23 cellular contexts compared by ENCODE assay signal in genomic region chr16:4233431-4233830, GRCh38. TPM values are rescaled to one million over a fixed set of nuclear protein-coding genes. Genes with fewer than 3 reads are reported as not detected.
A peak's percentile ranks its signal among the peaks of the same experiment; 100 is the strongest.
DNase-seq lines count a peak whose midpoint lies in the region; ATAC-seq and TF ChIP-seq lines count a peak whose summit lies in the region.
"Had no signal": no experiment of that assay in that cellular context is flagged by ENCODE, and none has a peak within 500 bp of the region (broad histone marks: within the 10 kb centered on the region; RNA-seq: fewer than 3 reads in every experiment).

No MANE protein-coding gene starts in this region.

- H3K4me1 ChIP-seq in GM23338 (ENCODE audit: insufficient read depth) (no peaks in the 10 kb centered on the region), right atrium auricular region (peaks cover 0 to 47% of the 10 kb centered on the region in 2 donors), skeletal muscle tissue (ENCODE audit: control insufficient read depth in 3 of 3, insufficient read depth in 3 of 3, low read length in 3 of 3) (peaks cover 66 to 88% (median 84%) of the 10 kb centered on the region in 3 donors), prostate gland (replicated peaks) (no peaks in the 10 kb centered on the region)

- H4K20me1 ChIP-seq in GM23338 (replicated peaks; ENCODE audit: insufficient read depth): no peaks in the 10 kb centered on the region

- peak overlapping the region; percentile 25 to 80 (median 47) for H3K9ac ChIP-seq in skeletal muscle tissue (ENCODE audit: low read depth in 1 of 3, low read length in 3 of 3)

- H3K27ac ChIP-seq in GM23338 (ENCODE audit: low read depth) (no peak overlapping the region), angular gyrus (ENCODE audit: low read depth, low read length) (peak overlapping the region; percentile 19), right atrium auricular region (peak overlapping the region; percentile 85 to 96), skeletal muscle tissue (ENCODE audit: low read depth, low read length) (peak overlapping the region; percentile 65), prostate gland (peak overlapping the region in 1 of 2 donors; percentile 8)
- H3K27ac ChIP-seq: C4-2B, neutrophil, PC-9, upper lobe of right lung had no signal

- ATAC-seq in GM23338 (no peak), HG02571 (IDR thresholded peaks at IDR 0.05; ENCODE audit: unreplicated experiment) (no peak)
- ATAC-seq: T-helper 17 cell had no signal

- peaks cover 5% of the 10 kb centered on the region; the same call in 1 of the 2 replicates for H3K9me2 ChIP-seq in GM23338 (ENCODE audit: insufficient read depth)

- 0 out of 2 replicates have a peak overlapping the region, but pooled peaks have one; percentile 52 for H2AFZ ChIP-seq in GM23338
- H2AFZ ChIP-seq: PC-9 had no signal

- DNase-seq in GM23338 (ENCODE audit: low spot score) (no peak), right atrium auricular region (ENCODE audit: low spot score) (no peak), iPS-NIHi7 (ENCODE audit: extremely low spot score) (no peak), prostate gland (ENCODE audit: low spot score) (no peak)
- DNase-seq in activated T-cell treated with anti-CD3 and anti-CD28 coated beads, Interleukin-2, amount 50 U/mL, for 24 hours: no peak
- DNase-seq: activated CD4-positive, alpha-beta T cell treated with anti-CD3 and anti-CD28 coated beads, Interleukin-2, amount 50 U/mL, for 4 hours; activated naive CD4-positive, alpha-beta T cell treated with Interleukin-2 at 50 U/mL for 16 hours; GF-D8; islet precursor cell; MM.1S; NCI-H2081; NCI-H526; stimulated activated naive CD4-positive, alpha-beta T cell; T-helper 17 cell; upper lobe of right lung had no signal

- H3K36me3 Mint-ChIP-seq in GM23338 (ENCODE audit: low read depth): no peaks in the 10 kb centered on the region
- no peaks in the 10 kb centered on the region for H3K36me3 Mint-ChIP-seq in activated T-cell treated with anti-CD3 and anti-CD28 coated beads, Interleukin-2, amount 50 U/mL, for 24 hours (ENCODE audit: low read depth)

- H3K36me3 ChIP-seq in GM23338 (ENCODE audit: insufficient read depth) (no peaks in the 10 kb centered on the region), right atrium auricular region (no peaks in the 10 kb centered on the region), skeletal muscle tissue (ENCODE audit: control insufficient read depth in 3 of 3, insufficient read depth in 3 of 3, low read length in 3 of 3) (peaks cover 0 to 8% (median 6%) of the 10 kb centered on the region in 3 donors), prostate gland (no peaks in the 10 kb centered on the region)
- H3K36me3 ChIP-seq: neutrophil, upper lobe of right lung had no signal

- H3K9me3 Mint-ChIP-seq in GM23338: no peaks in the 10 kb centered on the region; the same call in 2 of the 3 replicates
- no peaks in the 10 kb centered on the region for H3K9me3 Mint-ChIP-seq in activated T-cell treated with anti-CD3 and anti-CD28 coated beads, Interleukin-2, amount 50 U/mL, for 24 hours
- H3K9me3 Mint-ChIP-seq: activated T-helper 1 cell treated with anti-CD3 and anti-CD28 coated beads, Interleukin-12 subunit alpha, Interleukin-12 subunit beta, Interleukin-2, Interleukin-4 antibody, amounts not matched to agents 30 ng/mL and 10 ng/mL and 1 ng/mL, durations not matched to agents 14 hours and 24 hours and 36 hours had no signal

- TF ChIP-seq CTCF in GM23338 (conservative IDR thresholded peaks at IDR 0.05; ENCODE audit: low read depth in 2 of 2) (no peak), right atrium auricular region (IDR thresholded peaks at IDR 0.05) (no peak), prostate gland (IDR thresholded peaks at IDR 0.05) (no peak)

- H3K4me1 Mint-ChIP-seq in GM23338: no peaks in the 10 kb centered on the region; the same call in 2 of the 3 replicates
- H3K4me1 Mint-ChIP-seq in activated T-cell treated with anti-CD3 and anti-CD28 coated beads, Interleukin-2, amount 50 U/mL, for 24 hours (ENCODE audit: low read depth): no peaks in the 10 kb centered on the region

- H3K4me2 ChIP-seq in GM23338: no peak overlapping the region
- H3K4me2 ChIP-seq: PC-9, smooth muscle cell had no signal

- intact Hi-C loops in prostate gland (cut with DNase I): no loop called here

- no peak overlapping the region for H3K27ac Mint-ChIP-seq in GM23338
- no peak overlapping the region for H3K27ac Mint-ChIP-seq in activated T-cell treated with anti-CD3 and anti-CD28 coated beads, Interleukin-2, amount 50 U/mL, for 24 hours
- H3K27ac Mint-ChIP-seq: activated T-helper 1 cell treated with anti-CD3 and anti-CD28 coated beads, Interleukin-12 subunit alpha, Interleukin-12 subunit beta, Interleukin-2, Interleukin-4 antibody, amounts not matched to agents 30 ng/mL and 10 ng/mL and 1 ng/mL, durations not matched to agents 14 hours and 24 hours and 36 hours; T-helper 17 cell had no signal

- H3F3A ChIP-seq in GM23338 (replicated peaks; ENCODE audit: low read depth): 0 out of 2 replicates have a peak, but pooled peaks cover 3% of the 10 kb centered on the region

- WGBS in prostate gland: 42% methylated on average over 4 of the region's 4 CpGs

- H3K27me3 ChIP-seq in GM23338 (ENCODE audit: insufficient read depth) (no peaks in the 10 kb centered on the region), right atrium auricular region (no peaks in the 10 kb centered on the region), skeletal muscle tissue (ENCODE audit: control insufficient read depth in 3 of 3, insufficient read depth in 3 of 3, low read length in 3 of 3) (no peaks in the 10 kb centered on the region), prostate gland (replicated peaks; ENCODE audit: insufficient read depth) (no peaks in the 10 kb centered on the region)
- H3K27me3 ChIP-seq: neutrophil, upper lobe of right lung had no signal

- H3K4me3 ChIP-seq in GM23338 (no peak overlapping the region), right atrium auricular region (no peak overlapping the region), skeletal muscle tissue (ENCODE audit: low read length in 3 of 3) (peak overlapping the region; percentile 22 to 54 (median 40)), prostate gland (no peak overlapping the region)
- H3K4me3 ChIP-seq: PC-9, smooth muscle cell, upper lobe of right lung had no signal

- no peaks in the 10 kb centered on the region for H3K9me3 ChIP-seq in right atrium auricular region
- H3K9me3 ChIP-seq in skeletal muscle tissue (ENCODE audit: control insufficient read depth in 3 of 3, low read length in 3 of 3): no peaks in the 10 kb centered on the region
- H3K9me3 ChIP-seq in prostate gland: no peaks in the 10 kb centered on the region
- H3K9me3 ChIP-seq: neutrophil, upper lobe of right lung had no signal

- TF ChIP-seq POLR2A in prostate gland (IDR thresholded peaks at IDR 0.05): no peak

- H3K27me3 Mint-ChIP-seq in GM23338 (ENCODE audit: insufficient read depth, low read depth, poor library complexity): peaks cover 20% of the 10 kb centered on the region
- peaks cover 13% of the 10 kb centered on the region for H3K27me3 Mint-ChIP-seq in activated T-cell treated with anti-CD3 and anti-CD28 coated beads, Interleukin-2, amount 50 U/mL, for 24 hours

- no peak overlapping the region for H3K4me3 Mint-ChIP-seq in GM23338
- no peak overlapping the region for H3K4me3 Mint-ChIP-seq in activated T-cell treated with anti-CD3 and anti-CD28 coated beads, Interleukin-2, amount 50 U/mL, for 24 hours
- H3K4me3 Mint-ChIP-seq: activated T-helper 1 cell treated with anti-CD3 and anti-CD28 coated beads, Interleukin-12 subunit alpha, Interleukin-12 subunit beta, Interleukin-2, Interleukin-4 antibody, amounts not matched to agents 30 ng/mL and 10 ng/mL and 1 ng/mL, durations not matched to agents 14 hours and 24 hours and 36 hours; T-helper 17 cell had no signal

- no peaks in the 10 kb centered on the region for H3K79me2 ChIP-seq in GM23338 (replicated peaks; ENCODE audit: insufficient read depth)

TF ChIP-seq in GM23338, 12 proteins besides CTCF, POLR2A, EP300 and RAD21 (continues in another document):
- no peak for TF ChIP-seq EZH2phosphoT487 (IDR thresholded peaks at IDR 0.05; ENCODE audit: unreplicated experiment)
- TF ChIP-seq CREB1 (CRISPR knock-in tag; IDR thresholded peaks at IDR 0.05; ENCODE audit: low read depth): no peak
- no peak for TF ChIP-seq ZNF331 (CRISPR knock-in tag; IDR thresholded peaks at IDR 0.05; ENCODE audit: low read depth)

RNA-seq across cellular contexts. Expression of gene SRL, which starts 8.4 kb away (rescaled TPM):
- not detected in 2 replicates for total RNA-seq in GM23338 (2014; rRNA removed; shearing (Covaris generic))
- polyA plus RNA-seq in GM23338 (2016; fragmentation: Nextera tagmentation; extraction: Ambion mirVana): not detected in 2 replicates
- total RNA-seq in right atrium auricular region: 100 to 1,000 TPM; 295 to 466 TPM
- 230 TPM for total RNA-seq in skeletal muscle tissue
- 1 to 10 TPM; 2.6 to 5.3 TPM for total RNA-seq in prostate gland
- total RNA-seq: activated T-helper 1 cell treated with anti-CD3 and anti-CD28 coated beads, Interleukin-12 subunit alpha, Interleukin-12 subunit beta, Interleukin-2, Interleukin-4 antibody, amounts not matched to agents 30 ng/mL and 10 ng/mL and 1 ng/mL, durations not matched to agents 14 hours and 24 hours and 36 hours; PC-9; smooth muscle cell; T-helper 17 cell had no signal
- polyA plus RNA-seq: smooth muscle cell had no signal

RNA-seq across cellular contexts. Expression of gene TFAP4, which starts 39.4 kb away (rescaled TPM):
- total RNA-seq in GM23338 (2014; rRNA removed; shearing (Covaris generic)): 19.3 and 20.7 TPM in 2 replicates
- 8.6 and 9.6 TPM in 2 replicates for polyA plus RNA-seq in GM23338 (2016; fragmentation: Nextera tagmentation; extraction: Ambion mirVana)
- 1 to 10 TPM; 2.0 to 2.9 TPM for total RNA-seq in right atrium auricular region
- 5.2 TPM for total RNA-seq in skeletal muscle tissue
- total RNA-seq in prostate gland: 10 to 100 TPM in 1 of 2 donors, 1 to 10 TPM in 1; 9.0 to 12.8 TPM

Comparison
In these comparisons a context has a peak if more than half of its experiments do, and no peak if none do; other contexts are left out.
1. H3K4me3 ChIP-seq: peak in skeletal muscle tissue (3 of 3); none in GM23338 (single experiment), right atrium auricular region (0 of 2) and prostate gland (0 of 2).
2. RNA of gene SRL, which starts 8.4 kb away (total RNA-seq): 295 to 466 TPM in right atrium auricular region and 230 TPM in skeletal muscle tissue (single experiment); 2.6 to 5.3 TPM in prostate gland and not detected in GM23338; every median in the first group is over 10 times any median in the second.